Comparison of ENCODE assay signal across 1 cellular context in the genomic region with DNA sequence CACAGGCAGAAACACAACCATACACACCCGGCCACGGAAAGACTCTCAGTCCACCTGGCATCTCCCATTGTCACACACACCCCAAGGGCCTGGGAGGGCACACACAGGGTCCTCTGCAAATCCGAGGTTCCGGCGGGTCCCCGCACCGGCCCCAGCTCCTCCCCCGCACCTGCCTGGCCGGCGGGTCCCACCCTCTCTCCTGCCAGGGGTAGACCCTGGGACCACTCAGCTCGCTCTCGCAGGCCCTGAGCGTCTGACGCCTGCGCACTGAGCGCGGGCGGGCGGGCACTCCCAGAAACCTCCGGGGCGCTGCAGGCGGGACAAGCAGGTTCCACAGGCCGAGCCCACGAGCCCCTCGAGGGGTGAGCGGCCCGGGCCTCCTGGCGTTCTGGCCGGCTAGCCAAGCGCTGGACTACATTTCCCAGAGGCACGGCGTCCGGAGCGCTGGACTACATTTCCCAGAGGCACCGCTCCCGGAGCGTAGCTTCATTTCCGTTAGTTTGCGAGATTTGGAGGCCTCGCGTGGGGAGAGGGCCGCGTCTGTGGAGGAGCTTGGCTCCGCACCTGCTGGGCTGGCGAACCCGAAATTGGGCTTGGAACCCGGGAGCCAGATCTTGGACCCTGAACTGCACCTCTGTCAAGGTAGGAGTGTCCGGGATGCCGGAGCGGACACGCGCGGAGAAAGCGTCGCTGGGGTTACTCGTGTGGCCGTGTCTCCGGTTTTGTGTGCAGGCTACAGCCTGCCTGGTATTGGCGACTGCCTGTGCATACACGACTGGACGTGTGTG.
TF ChIP-seq lines count a peak whose summit lies in the region.

A gene (plus strand): TSS at position 505 of the 788 bp plus-strand sequence. CDS start 10,686 bp downstream, outside the sequence.

TF ChIP-seq in SK-N-SH, 30 proteins besides CTCF, POLR2A, EP300 and RAD21 (continued from another document):
- TF ChIP-seq, protein P1, sequence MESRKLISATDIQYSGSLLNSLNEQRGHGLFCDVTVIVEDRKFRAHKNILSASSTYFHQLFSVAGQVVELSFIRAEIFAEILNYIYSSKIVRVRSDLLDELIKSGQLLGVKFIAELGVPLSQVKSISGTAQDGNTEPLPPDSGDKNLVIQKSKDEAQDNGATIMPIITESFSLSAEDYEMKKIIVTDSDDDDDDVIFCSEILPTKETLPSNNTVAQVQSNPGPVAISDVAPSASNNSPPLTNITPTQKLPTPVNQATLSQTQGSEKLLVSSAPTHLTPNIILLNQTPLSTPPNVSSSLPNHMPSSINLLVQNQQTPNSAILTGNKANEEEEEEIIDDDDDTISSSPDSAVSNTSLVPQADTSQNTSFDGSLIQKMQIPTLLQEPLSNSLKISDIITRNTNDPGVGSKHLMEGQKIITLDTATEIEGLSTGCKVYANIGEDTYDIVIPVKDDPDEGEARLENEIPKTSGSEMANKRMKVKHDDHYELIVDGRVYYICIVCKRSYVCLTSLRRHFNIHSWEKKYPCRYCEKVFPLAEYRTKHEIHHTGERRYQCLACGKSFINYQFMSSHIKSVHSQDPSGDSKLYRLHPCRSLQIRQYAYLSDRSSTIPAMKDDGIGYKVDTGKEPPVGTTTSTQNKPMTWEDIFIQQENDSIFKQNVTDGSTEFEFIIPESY (IDR thresholded peaks at IDR 0.05; ENCODE audit: borderline replicate concordance, low read depth): peak; percentile 99
- no peak for TF ChIP-seq FOXJ3 (CRISPR knock-in tag; IDR thresholded peaks at IDR 0.05)
- TF ChIP-seq TCF12 (IDR thresholded peaks at IDR 0.05): no peak; the same call in 1 of the 2 replicates
- no peak for TF ChIP-seq FOSL2 (IDR thresholded peaks at IDR 0.05; ENCODE audit: borderline replicate concordance, low read depth)
- TF ChIP-seq, protein P2, sequence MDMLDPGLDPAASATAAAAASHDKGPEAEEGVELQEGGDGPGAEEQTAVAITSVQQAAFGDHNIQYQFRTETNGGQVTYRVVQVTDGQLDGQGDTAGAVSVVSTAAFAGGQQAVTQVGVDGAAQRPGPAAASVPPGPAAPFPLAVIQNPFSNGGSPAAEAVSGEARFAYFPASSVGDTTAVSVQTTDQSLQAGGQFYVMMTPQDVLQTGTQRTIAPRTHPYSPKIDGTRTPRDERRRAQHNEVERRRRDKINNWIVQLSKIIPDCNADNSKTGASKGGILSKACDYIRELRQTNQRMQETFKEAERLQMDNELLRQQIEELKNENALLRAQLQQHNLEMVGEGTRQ (IDR thresholded peaks at IDR 0.05; ENCODE audit: borderline replicate concordance, low read depth, low read length): no peak
- TF ChIP-seq, protein P3, sequence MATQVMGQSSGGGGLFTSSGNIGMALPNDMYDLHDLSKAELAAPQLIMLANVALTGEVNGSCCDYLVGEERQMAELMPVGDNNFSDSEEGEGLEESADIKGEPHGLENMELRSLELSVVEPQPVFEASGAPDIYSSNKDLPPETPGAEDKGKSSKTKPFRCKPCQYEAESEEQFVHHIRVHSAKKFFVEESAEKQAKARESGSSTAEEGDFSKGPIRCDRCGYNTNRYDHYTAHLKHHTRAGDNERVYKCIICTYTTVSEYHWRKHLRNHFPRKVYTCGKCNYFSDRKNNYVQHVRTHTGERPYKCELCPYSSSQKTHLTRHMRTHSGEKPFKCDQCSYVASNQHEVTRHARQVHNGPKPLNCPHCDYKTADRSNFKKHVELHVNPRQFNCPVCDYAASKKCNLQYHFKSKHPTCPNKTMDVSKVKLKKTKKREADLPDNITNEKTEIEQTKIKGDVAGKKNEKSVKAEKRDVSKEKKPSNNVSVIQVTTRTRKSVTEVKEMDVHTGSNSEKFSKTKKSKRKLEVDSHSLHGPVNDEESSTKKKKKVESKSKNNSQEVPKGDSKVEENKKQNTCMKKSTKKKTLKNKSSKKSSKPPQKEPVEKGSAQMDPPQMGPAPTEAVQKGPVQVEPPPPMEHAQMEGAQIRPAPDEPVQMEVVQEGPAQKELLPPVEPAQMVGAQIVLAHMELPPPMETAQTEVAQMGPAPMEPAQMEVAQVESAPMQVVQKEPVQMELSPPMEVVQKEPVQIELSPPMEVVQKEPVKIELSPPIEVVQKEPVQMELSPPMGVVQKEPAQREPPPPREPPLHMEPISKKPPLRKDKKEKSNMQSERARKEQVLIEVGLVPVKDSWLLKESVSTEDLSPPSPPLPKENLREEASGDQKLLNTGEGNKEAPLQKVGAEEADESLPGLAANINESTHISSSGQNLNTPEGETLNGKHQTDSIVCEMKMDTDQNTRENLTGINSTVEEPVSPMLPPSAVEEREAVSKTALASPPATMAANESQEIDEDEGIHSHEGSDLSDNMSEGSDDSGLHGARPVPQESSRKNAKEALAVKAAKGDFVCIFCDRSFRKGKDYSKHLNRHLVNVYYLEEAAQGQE (IDR thresholded peaks at IDR 0.05; ENCODE audit: low read depth, low read length): no peak
- peak; percentile 51 for TF ChIP-seq TAF1 (IDR thresholded peaks at IDR 0.05; ENCODE audit: borderline replicate concordance, low read depth, low read length)
- peak; percentile 40; the same call in 1 of the 2 replicates for TF ChIP-seq RCOR1 (IDR thresholded peaks at IDR 0.05; ENCODE audit: low read length)
- no peak for TF ChIP-seq JUND (IDR thresholded peaks at IDR 0.05)
- no peak for TF ChIP-seq GATA2 (CRISPR knock-in tag; IDR thresholded peaks at IDR 0.05)
- peak; percentile 86 for TF ChIP-seq GABPA (IDR thresholded peaks at IDR 0.05; ENCODE audit: low read depth)
